ENCODE assay signal across 1 cellular context in the genomic region with DNA sequence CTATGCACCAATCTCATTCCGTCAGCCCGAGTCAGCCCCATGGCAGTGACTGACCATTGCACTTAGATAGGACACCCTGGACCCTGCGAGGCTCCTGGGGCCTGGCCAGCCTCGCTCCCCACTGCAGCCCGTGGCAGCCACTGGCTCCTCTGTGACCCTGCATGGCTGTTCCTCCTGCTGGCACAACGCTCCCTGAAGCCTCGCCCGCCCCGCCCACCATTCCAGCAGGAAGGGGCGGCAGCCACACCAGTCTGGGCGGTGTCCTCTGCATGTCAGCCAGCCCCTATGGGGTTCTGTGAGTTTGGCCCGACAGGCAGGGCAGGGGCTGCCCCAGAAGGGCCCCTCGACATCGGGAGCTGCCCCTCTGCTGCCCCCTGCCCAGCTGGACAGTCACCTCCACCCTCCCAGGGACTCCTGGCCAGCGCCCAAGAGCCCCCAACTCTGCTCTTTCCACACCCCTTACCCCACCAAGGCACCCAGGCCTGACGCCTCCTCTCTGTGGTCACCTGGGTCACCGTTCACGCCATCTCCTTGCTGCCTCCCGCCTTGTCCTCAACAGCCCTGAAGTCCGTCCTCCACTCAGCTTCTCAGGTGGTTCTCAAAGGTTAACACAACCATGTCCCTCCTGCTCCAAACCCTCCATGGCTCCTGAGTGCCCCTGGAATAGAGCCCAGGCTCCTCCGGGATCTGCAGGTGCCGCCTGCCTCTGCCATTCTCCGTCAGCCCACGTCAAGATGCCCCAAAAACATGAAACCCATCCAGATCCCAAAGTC.
TF ChIP-seq lines count a peak whose summit lies in the region.

No MANE protein-coding gene starts in this region.

TF ChIP-seq in GM23338, 12 proteins besides CTCF, POLR2A, EP300 and RAD21 (continued from another document):
- TF ChIP-seq ETS1 (IDR thresholded peaks at IDR 0.05) (no peak), ZNF462 (CRISPR knock-in tag; IDR thresholded peaks at IDR 0.05) (no peak), NANOG (IDR thresholded peaks at IDR 0.05; ENCODE audit: borderline replicate concordance) (no peak)
